1 cellular context compared by ENCODE assay signal in genomic region chr4:8621135-8621534, GRCh38. TPM values are rescaled to one million over a fixed set of nuclear protein-coding genes. Genes with fewer than 3 reads are reported as not detected.
"Had no signal": no experiment of that assay in that cellular context is flagged by ENCODE, and none has a peak within 500 bp of the region (broad histone marks: within the 10 kb centered on the region; RNA-seq: fewer than 3 reads in every experiment).

No MANE protein-coding gene starts in this region.

RNA-seq across cellular contexts. Expression of gene CPZ, which starts 28.6 kb away (rescaled TPM):
- polyA plus RNA-seq: IgD-negative memory B cell had no signal

RNA-seq across cellular contexts. Expression of gene GPR78, which starts 40.9 kb away (rescaled TPM):
- polyA plus RNA-seq: IgD-negative memory B cell had no signal
